In genomic region chr2:241148891-241149674, GRCh38 we compare ENCODE assay signal across 1 cellular context.
TF ChIP-seq lines count a peak whose summit lies in the region.

PASK (minus strand) TSS chr2:241149472; CDS start chr2:241143032, 6,440 bp downstream.

TF ChIP-seq in HEK293, 187 proteins besides CTCF, POLR2A, EP300 and RAD21 (continued from another document):
- TF ChIP-seq, protein P1, sequence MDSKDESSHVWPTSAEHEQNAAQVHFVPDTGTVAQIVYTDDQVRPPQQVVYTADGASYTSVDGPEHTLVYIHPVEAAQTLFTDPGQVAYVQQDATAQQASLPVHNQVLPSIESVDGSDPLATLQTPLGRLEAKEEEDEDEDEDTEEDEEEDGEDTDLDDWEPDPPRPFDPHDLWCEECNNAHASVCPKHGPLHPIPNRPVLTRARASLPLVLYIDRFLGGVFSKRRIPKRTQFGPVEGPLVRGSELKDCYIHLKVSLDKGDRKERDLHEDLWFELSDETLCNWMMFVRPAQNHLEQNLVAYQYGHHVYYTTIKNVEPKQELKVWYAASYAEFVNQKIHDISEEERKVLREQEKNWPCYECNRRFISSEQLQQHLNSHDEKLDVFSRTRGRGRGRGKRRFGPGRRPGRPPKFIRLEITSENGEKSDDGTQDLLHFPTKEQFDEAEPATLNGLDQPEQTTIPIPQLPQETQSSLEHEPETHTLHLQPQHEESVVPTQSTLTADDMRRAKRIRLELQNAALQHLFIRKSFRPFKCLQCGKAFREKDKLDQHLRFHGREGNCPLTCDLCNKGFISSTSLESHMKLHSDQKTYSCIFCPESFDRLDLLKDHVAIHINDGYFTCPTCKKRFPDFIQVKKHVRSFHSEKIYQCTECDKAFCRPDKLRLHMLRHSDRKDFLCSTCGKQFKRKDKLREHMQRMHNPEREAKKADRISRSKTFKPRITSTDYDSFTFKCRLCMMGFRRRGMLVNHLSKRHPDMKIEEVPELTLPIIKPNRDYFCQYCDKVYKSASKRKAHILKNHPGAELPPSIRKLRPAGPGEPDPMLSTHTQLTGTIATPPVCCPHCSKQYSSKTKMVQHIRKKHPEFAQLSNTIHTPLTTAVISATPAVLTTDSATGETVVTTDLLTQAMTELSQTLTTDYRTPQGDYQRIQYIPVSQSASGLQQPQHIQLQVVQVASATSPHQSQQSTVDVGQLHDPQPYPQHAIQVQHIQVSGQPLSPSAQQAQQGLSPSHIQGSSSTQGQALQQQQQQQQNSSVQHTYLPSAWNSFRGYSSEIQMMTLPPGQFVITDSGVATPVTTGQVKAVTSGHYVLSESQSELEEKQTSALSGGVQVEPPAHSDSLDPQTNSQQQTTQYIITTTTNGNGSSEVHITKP (tag by site-specific recombination; IDR thresholded peaks at IDR 0.05) = peak; percentile 88
- peak; percentile 32; the same call in 1 of the 2 replicates for TF ChIP-seq TCF7L2 (IDR thresholded peaks at IDR 0.05; ENCODE audit: borderline replicate concordance, low read depth, low read length)
- no peak for TF ChIP-seq ZNF184 (tag by site-specific recombination; IDR thresholded peaks at IDR 0.05)
- TF ChIP-seq ZBTB48 (tag by site-specific recombination; IDR thresholded peaks at IDR 0.05) = peak; percentile 54; the same call in 1 of the 2 replicates
- no peak for TF ChIP-seq ZNF677 (tag by site-specific recombination; IDR thresholded peaks at IDR 0.05)
- TF ChIP-seq ZNF302 (tag by site-specific recombination; IDR thresholded peaks at IDR 0.05; ENCODE audit: low read depth) = no peak
- peak; percentile 84 for TF ChIP-seq SP2 (tag by site-specific recombination; IDR thresholded peaks at IDR 0.05)
- TF ChIP-seq ZNF266 (tag by site-specific recombination; IDR thresholded peaks at IDR 0.05; ENCODE audit: low read depth) = no peak
- TF ChIP-seq ZXDB (tag by site-specific recombination; IDR thresholded peaks at IDR 0.05) = peak; percentile 36; the same call in 1 of the 2 replicates
- peak; percentile 49; the same call in 1 of the 2 replicates for TF ChIP-seq ZNF692 (tag by site-specific recombination; IDR thresholded peaks at IDR 0.05)
- TF ChIP-seq SP7 (tag by site-specific recombination; IDR thresholded peaks at IDR 0.05) = no peak
- TF ChIP-seq, protein P2, sequence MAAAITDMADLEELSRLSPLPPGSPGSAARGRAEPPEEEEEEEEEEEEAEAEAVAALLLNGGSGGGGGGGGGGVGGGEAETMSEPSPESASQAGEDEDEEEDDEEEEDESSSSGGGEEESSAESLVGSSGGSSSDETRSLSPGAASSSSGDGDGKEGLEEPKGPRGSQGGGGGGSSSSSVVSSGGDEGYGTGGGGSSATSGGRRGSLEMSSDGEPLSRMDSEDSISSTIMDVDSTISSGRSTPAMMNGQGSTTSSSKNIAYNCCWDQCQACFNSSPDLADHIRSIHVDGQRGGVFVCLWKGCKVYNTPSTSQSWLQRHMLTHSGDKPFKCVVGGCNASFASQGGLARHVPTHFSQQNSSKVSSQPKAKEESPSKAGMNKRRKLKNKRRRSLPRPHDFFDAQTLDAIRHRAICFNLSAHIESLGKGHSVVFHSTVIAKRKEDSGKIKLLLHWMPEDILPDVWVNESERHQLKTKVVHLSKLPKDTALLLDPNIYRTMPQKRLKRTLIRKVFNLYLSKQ (tag by site-specific recombination; IDR thresholded peaks at IDR 0.05; ENCODE audit: borderline replicate concordance) = no peak
- TF ChIP-seq EGR2 (tag by site-specific recombination; IDR thresholded peaks at IDR 0.05; ENCODE audit: low read depth) = no peak
- TF ChIP-seq YY1 (tag by site-specific recombination; IDR thresholded peaks at IDR 0.05) = no peak
